In the genomic region with DNA sequence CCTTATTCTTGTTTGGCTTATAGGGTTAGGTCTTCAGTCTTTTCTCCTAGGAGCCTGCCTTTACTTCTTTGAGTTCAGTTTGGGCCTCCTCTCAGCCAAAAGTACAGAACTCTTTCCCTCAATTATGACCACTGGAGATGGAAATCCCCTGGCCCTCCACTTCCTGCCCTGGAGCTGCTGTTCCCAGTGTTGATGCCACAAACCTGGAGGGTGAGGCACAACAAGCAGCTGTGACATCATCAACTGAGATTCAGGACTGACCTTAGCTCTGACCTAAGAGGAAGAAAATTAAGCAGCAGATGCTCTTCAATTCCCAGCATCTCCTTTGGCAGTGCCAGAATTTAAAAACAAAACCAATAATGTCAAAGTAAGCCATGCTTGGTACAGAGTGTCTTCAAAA, we compare ENCODE assay signal across 12 cellular contexts. TPM values are rescaled to one million over a fixed set of nuclear protein-coding genes. Genes with fewer than 3 reads are reported as not detected.
DNase-seq lines count a peak whose midpoint lies in the region; TF ChIP-seq lines count a peak whose summit lies in the region.
"Had no signal": no experiment of that assay in that cellular context is flagged by ENCODE, and none has a peak within 500 bp of the region (broad histone marks: within the 10 kb centered on the region; RNA-seq: fewer than 3 reads in every experiment).

No MANE protein-coding gene starts in this region.

- intact Hi-C loops in activated CD4-positive, alpha-beta T cell treated with anti-CD3 and anti-CD28 coated beads, Interleukin-2, amount 10 ng/mL, durations not matched to agents 24 days and 14 days (cut with micrococcal nuclease) = loop anchor here (5.0 to 10.0 kb wide), 2 partner anchors 500 to 563 kb away; a partner anchor contains a TSS

- TF ChIP-seq CTCF in HEK293 (tag by site-specific recombination; IDR thresholded peaks at IDR 0.05) (no peak), neural crest cell (conservative IDR thresholded peaks at IDR 0.05) (no peak)

- DNase-seq in activated CD4-positive, alpha-beta T cell treated with anti-CD3 and anti-CD28 coated beads, Interleukin-2, amount 10 ng/mL, durations not matched to agents 24 days and 14 days = no peak
- DNase-seq in activated CD4-positive, alpha-beta T cell treated with anti-CD3 and anti-CD28 coated beads, Interleukin-2, amount 50 U/mL, for 1 hour = no peak
- peak; percentile 60 for DNase-seq in astrocyte of the hippocampus (ENCODE audit: low read depth, low spot score)
- no peak for DNase-seq in neural crest cell (ENCODE audit: low read depth, low spot score)
- DNase-seq in activated CD8-positive, alpha-beta memory T cell treated with anti-CD3 and anti-CD28 coated beads, Interleukin-2, amount 50 U/mL, for 4 hours = no peak
- DNase-seq in HPDE6-E6E7 (ENCODE audit: extremely low spot score) = no peak
- DNase-seq in NCI-H2227 treated with DMSO at 0.1 percent for 48 hours (lab: John Stamatoyannopoulos, UW) = no peak
- DNase-seq: activated CD4-positive, CD25-positive, alpha-beta regulatory T cell; activated effector memory CD4-positive, alpha-beta T cell treated with Interleukin-2 at 50 U/mL for 16 hours; AML-193; GDM1 had no signal

- no peaks in the 10 kb centered on the region for H3K9me3 ChIP-seq in HEK293 (ENCODE audit: control insufficient read depth, insufficient read depth, low read depth, low read length)

- H3K27me3 Mint-ChIP-seq in activated CD4-positive, alpha-beta T cell treated with anti-CD3 and anti-CD28 coated beads, Interleukin-2, amount 10 ng/mL, durations not matched to agents 24 days and 14 days = peaks cover 38% of the 10 kb centered on the region
- H3K27me3 Mint-ChIP-seq in neural crest cell (ENCODE audit: low read depth) = peaks cover 51% of the 10 kb centered on the region

- no peak overlapping the region for H3K4me3 ChIP-seq in HEK293 (ENCODE audit: low read depth, low read length)

- no peaks in the 10 kb centered on the region for H3K36me3 ChIP-seq in HEK293 (ENCODE audit: control insufficient read depth in 2 of 2, insufficient read depth in 1 of 2, low read length in 2 of 2)

- no peak overlapping the region for H3K27ac Mint-ChIP-seq in activated CD4-positive, alpha-beta T cell treated with anti-CD3 and anti-CD28 coated beads, Interleukin-2, amount 10 ng/mL, durations not matched to agents 24 days and 14 days
- no peak overlapping the region for H3K27ac Mint-ChIP-seq in neural crest cell (ENCODE audit: unreplicated experiment)

- POLR2A ChIA-PET in HEK293 (lab: Yijun Ruan, JAX) = interaction anchor here (4.1 kb wide), 1 partner anchor 8 kb away, joined by 61 read pairs; no protein-coding TSS in a partner anchor

- CTCF ChIA-PET in HEK293 (lab: Yijun Ruan, JAX) = interaction anchor here (0.7 to 6.5 kb wide), 8 partner anchors 10 to 247 kb away, joined by 3 to 48 read pairs (median 3); no protein-coding TSS in a partner anchor

- H3K4me1 Mint-ChIP-seq in activated CD4-positive, alpha-beta T cell treated with anti-CD3 and anti-CD28 coated beads, Interleukin-2, amount 10 ng/mL, durations not matched to agents 24 days and 14 days = peaks cover 36% of the 10 kb centered on the region
- H3K4me1 Mint-ChIP-seq in neural crest cell = peaks cover 20% of the 10 kb centered on the region

- H3K9me3 Mint-ChIP-seq in activated CD4-positive, alpha-beta T cell treated with anti-CD3 and anti-CD28 coated beads, Interleukin-2, amount 10 ng/mL, durations not matched to agents 24 days and 14 days = no peaks in the 10 kb centered on the region
- H3K9me3 Mint-ChIP-seq in neural crest cell = no peaks in the 10 kb centered on the region

- peaks cover 19% of the 10 kb centered on the region for H3K36me3 Mint-ChIP-seq in activated CD4-positive, alpha-beta T cell treated with anti-CD3 and anti-CD28 coated beads, Interleukin-2, amount 10 ng/mL, durations not matched to agents 24 days and 14 days (ENCODE audit: low read depth)
- no peaks in the 10 kb centered on the region for H3K36me3 Mint-ChIP-seq in neural crest cell (ENCODE audit: low read depth)

- no peak overlapping the region for H3K27ac ChIP-seq in HEK293 (ENCODE audit: extremely low read depth, low read depth, low read length)

- peak overlapping the region; percentile 83 for H3K4me3 Mint-ChIP-seq in activated CD4-positive, alpha-beta T cell treated with anti-CD3 and anti-CD28 coated beads, Interleukin-2, amount 10 ng/mL, durations not matched to agents 24 days and 14 days
- peak overlapping the region; percentile 14 for H3K4me3 Mint-ChIP-seq in neural crest cell

- peaks cover 3% of the 10 kb centered on the region; the same call in 1 of the 2 replicates for H3K4me1 ChIP-seq in HEK293 (ENCODE audit: control insufficient read depth, insufficient read depth, low read length)

TF ChIP-seq in HEK293, 187 proteins besides CTCF, POLR2A, EP300 and RAD21 (continues in another document):
- no peak for TF ChIP-seq ZNF302 (tag by site-specific recombination; IDR thresholded peaks at IDR 0.05; ENCODE audit: low read depth)
- no peak for TF ChIP-seq HOXA7 (CRISPR knock-in tag; IDR thresholded peaks at IDR 0.05; ENCODE audit: borderline replicate concordance)
- TF ChIP-seq, protein P1, sequence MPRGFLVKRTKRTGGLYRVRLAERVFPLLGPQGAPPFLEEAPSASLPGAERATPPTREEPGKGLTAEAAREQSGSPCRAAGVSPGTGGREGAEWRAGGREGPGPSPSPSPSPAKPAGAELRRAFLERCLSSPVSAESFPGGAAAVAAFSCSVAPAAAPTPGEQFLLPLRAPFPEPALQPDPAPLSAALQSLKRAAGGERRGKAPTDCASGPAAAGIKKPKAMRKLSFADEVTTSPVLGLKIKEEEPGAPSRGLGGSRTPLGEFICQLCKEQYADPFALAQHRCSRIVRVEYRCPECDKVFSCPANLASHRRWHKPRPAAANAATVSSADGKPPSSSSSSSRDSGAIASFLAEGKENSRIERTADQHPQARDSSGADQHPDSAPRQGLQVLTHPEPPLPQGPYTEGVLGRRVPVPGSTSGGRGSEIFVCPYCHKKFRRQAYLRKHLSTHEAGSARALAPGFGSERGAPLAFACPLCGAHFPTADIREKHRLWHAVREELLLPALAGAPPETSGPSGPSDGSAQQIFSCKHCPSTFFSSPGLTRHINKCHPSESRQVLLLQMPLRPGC (tag by site-specific recombination; IDR thresholded peaks at IDR 0.05) = no peak
- TF ChIP-seq ZSCAN16 (tag by site-specific recombination; IDR thresholded peaks at IDR 0.05) = no peak
- peak; percentile 26 for TF ChIP-seq ZNF341 (tag by site-specific recombination; IDR thresholded peaks at IDR 0.05; ENCODE audit: low read depth)
- no peak for TF ChIP-seq REPIN1 (tag by site-specific recombination; IDR thresholded peaks at IDR 0.05; ENCODE audit: low read depth)
- TF ChIP-seq, protein P2, sequence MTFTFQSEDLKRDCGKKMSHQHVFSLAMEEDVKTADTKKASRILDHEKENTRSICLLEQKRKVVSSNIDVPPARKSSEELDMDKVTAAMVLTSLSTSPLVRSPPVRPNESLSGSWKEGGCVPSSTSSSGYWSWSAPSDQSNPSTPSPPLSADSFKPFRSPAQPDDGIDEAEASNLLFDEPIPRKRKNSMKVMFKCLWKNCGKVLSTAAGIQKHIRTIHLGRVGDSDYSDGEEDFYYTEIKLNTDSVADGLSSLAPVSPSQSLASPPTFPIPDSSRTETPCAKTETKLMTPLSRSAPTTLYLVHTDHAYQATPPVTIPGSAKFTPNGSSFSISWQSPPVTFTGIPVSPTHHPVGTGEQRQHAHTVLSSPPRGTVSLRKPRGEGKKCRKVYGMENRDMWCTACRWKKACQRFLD (tag by site-specific recombination; IDR thresholded peaks at IDR 0.05) = no peak
- no peak for TF ChIP-seq ZNF560 (tag by site-specific recombination; IDR thresholded peaks at IDR 0.05; ENCODE audit: borderline replicate concordance)
- no peak for TF ChIP-seq SCRT2 (tag by site-specific recombination; IDR thresholded peaks at IDR 0.05)
- no peak for TF ChIP-seq ZNF514 (tag by site-specific recombination; IDR thresholded peaks at IDR 0.05)
- no peak for TF ChIP-seq ZNF791 (tag by site-specific recombination; IDR thresholded peaks at IDR 0.05)
- no peak for TF ChIP-seq ZNF530 (tag by site-specific recombination; IDR thresholded peaks at IDR 0.05; ENCODE audit: low read depth)
- no peak for TF ChIP-seq ZNF2 (tag by site-specific recombination; IDR thresholded peaks at IDR 0.05)
- no peak for TF ChIP-seq ZNF621 (tag by site-specific recombination; IDR thresholded peaks at IDR 0.05)
- TF ChIP-seq ZNF600 (tag by site-specific recombination; IDR thresholded peaks at IDR 0.05) = peak; percentile 23; the same call in 1 of the 2 replicates
- TF ChIP-seq YY1 (tag by site-specific recombination; IDR thresholded peaks at IDR 0.05) = no peak
- TF ChIP-seq, protein P3, sequence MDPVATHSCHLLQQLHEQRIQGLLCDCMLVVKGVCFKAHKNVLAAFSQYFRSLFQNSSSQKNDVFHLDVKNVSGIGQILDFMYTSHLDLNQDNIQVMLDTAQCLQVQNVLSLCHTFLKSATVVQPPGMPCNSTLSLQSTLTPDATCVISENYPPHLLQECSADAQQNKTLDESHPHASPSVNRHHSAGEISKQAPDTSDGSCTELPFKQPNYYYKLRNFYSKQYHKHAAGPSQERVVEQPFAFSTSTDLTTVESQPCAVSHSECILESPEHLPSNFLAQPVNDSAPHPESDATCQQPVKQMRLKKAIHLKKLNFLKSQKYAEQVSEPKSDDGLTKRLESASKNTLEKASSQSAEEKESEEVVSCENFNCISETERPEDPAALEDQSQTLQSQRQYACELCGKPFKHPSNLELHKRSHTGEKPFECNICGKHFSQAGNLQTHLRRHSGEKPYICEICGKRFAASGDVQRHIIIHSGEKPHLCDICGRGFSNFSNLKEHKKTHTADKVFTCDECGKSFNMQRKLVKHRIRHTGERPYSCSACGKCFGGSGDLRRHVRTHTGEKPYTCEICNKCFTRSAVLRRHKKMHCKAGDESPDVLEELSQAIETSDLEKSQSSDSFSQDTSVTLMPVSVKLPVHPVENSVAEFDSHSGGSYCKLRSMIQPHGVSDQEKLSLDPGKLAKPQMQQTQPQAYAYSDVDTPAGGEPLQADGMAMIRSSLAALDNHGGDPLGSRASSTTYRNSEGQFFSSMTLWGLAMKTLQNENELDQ (tag by site-specific recombination; IDR thresholded peaks at IDR 0.05; ENCODE audit: low read depth) = no peak
- TF ChIP-seq ZNF549 (tag by site-specific recombination; IDR thresholded peaks at IDR 0.05) = no peak
- TF ChIP-seq, protein P4, sequence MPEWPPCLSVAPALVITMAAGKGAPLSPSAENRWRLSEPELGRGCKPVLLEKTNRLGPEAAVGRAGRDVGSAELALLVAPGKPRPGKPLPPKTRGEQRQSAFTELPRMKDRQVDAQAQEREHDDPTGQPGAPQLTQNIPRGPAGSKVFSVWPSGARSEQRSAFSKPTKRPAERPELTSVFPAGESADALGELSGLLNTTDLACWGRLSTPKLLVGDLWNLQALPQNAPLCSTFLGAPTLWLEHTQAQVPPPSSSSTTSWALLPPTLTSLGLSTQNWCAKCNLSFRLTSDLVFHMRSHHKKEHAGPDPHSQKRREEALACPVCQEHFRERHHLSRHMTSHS (tag by site-specific recombination; IDR thresholded peaks at IDR 0.05) = no peak

RNA-seq across cellular contexts. Expression of a gene that starts 3.0 kb away (rescaled TPM):
- 13.1 and 14.1 TPM in 2 replicates for total RNA-seq in activated CD4-positive, alpha-beta T cell treated with anti-CD3 and anti-CD28 coated beads, Interleukin-2, amount 10 ng/mL, durations not matched to agents 24 days and 14 days
- 2.3 and 3.0 TPM in 2 replicates for total RNA-seq in neural crest cell
